Comparison of ENCODE assay signal across 2 cellular contexts in the genomic region with DNA sequence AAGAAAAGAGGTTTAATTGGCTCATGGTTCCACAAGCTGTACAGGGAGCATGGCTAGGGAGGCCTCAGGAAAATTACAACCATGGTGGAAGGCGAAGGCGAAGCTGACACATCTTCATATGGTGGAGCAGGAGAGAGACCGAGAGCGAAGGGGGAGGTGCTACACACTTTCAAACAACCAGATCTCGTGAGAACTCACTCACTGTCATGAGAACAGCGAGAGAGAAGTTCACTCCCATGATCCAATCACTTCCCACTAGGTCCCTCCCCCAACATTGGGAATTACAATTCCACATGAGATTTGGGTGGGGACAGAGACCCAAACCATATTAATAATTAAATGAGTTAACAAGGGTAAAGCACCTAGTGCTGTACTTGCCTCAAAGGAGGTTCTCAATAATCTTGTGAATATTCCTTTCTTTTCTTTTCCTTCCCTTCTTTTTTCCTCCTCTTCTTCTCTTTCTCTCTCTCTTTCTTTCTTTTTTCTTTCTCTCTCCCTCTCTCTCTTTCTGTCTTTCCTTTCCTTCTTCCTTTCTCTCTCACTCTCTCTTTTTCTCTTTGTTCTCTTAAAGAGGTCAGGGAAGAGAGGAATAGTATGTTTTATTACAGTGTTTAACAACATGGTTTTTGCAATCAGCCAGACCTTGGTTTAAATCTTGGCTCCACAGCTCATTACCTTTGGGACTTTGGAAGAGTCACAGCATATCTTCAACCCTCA.
TF ChIP-seq lines count a peak whose summit lies in the region.

No MANE protein-coding gene starts in this region.

TF ChIP-seq in GM23338, 12 proteins besides CTCF, POLR2A, EP300 and RAD21 (continues in another document):
- TF ChIP-seq, protein P1, sequence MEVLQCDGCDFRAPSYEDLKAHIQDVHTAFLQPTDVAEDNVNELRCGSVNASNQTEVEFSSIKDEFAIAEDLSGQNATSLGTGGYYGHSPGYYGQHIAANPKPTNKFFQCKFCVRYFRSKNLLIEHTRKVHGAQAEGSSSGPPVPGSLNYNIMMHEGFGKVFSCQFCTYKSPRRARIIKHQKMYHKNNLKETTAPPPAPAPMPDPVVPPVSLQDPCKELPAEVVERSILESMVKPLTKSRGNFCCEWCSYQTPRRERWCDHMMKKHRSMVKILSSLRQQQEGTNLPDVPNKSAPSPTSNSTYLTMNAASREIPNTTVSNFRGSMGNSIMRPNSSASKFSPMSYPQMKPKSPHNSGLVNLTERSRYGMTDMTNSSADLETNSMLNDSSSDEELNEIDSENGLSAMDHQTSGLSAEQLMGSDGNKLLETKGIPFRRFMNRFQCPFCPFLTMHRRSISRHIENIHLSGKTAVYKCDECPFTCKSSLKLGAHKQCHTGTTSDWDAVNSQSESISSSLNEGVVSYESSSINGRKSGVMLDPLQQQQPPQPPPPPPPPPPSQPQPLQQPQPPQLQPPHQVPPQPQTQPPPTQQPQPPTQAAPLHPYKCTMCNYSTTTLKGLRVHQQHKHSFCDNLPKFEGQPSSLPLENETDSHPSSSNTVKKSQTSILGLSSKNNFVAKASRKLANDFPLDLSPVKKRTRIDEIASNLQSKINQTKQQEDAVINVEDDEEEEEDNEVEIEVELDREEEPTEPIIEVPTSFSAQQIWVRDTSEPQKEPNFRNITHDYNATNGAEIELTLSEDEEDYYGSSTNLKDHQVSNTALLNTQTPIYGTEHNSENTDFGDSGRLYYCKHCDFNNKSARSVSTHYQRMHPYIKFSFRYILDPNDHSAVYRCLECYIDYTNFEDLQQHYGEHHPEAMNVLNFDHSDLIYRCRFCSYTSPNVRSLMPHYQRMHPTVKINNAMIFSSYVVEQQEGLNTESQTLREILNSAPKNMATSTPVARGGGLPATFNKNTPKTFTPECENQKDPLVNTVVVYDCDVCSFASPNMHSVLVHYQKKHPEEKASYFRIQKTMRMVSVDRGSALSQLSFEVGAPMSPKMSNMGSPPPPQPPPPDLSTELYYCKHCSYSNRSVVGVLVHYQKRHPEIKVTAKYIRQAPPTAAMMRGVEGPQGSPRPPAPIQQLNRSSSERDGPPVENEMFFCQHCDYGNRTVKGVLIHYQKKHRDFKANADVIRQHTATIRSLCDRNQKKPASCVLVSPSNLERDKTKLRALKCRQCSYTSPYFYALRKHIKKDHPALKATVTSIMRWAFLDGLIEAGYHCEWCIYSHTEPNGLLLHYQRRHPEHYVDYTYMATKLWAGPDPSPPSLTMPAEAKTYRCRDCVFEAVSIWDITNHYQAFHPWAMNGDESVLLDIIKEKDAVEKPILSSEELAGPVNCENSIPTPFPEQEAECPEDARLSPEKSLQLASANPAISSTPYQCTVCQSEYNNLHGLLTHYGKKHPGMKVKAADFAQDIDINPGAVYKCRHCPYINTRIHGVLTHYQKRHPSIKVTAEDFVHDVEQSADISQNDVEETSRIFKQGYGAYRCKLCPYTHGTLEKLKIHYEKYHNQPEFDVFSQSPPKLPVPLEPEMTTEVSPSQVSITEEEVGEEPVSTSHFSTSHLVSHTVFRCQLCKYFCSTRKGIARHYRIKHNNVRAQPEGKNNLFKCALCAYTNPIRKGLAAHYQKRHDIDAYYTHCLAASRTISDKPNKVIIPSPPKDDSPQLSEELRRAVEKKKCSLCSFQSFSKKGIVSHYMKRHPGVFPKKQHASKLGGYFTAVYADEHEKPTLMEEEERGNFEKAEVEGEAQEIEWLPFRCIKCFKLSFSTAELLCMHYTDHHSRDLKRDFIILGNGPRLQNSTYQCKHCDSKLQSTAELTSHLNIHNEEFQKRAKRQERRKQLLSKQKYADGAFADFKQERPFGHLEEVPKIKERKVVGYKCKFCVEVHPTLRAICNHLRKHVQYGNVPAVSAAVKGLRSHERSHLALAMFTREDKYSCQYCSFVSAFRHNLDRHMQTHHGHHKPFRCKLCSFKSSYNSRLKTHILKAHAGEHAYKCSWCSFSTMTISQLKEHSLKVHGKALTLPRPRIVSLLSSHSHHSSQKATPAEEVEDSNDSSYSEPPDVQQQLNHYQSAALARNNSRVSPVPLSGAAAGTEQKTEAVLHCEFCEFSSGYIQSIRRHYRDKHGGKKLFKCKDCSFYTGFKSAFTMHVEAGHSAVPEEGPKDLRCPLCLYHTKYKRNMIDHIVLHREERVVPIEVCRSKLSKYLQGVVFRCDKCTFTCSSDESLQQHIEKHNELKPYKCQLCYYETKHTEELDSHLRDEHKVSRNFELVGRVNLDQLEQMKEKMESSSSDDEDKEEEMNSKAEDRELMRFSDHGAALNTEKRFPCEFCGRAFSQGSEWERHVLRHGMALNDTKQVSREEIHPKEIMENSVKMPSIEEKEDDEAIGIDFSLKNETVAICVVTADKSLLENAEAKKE (CRISPR knock-in tag; IDR thresholded peaks at IDR 0.05) = no peak
- TF ChIP-seq NANOG (IDR thresholded peaks at IDR 0.05; ENCODE audit: borderline replicate concordance) (no peak), ZNF114 (CRISPR knock-in tag; IDR thresholded peaks at IDR 0.05) (no peak), POLR2AphosphoS5 (IDR thresholded peaks at IDR 0.05; ENCODE audit: low read depth) (no peak), ZNF331 (CRISPR knock-in tag; IDR thresholded peaks at IDR 0.05; ENCODE audit: low read depth) (no peak), JUNB (IDR thresholded peaks at IDR 0.05; ENCODE audit: unreplicated experiment) (no peak), CREB1 (CRISPR knock-in tag; IDR thresholded peaks at IDR 0.05; ENCODE audit: low read depth) (no peak), STAT1 (IDR thresholded peaks at IDR 0.05; ENCODE audit: unreplicated experiment) (no peak)
- TF ChIP-seq, protein P2, sequence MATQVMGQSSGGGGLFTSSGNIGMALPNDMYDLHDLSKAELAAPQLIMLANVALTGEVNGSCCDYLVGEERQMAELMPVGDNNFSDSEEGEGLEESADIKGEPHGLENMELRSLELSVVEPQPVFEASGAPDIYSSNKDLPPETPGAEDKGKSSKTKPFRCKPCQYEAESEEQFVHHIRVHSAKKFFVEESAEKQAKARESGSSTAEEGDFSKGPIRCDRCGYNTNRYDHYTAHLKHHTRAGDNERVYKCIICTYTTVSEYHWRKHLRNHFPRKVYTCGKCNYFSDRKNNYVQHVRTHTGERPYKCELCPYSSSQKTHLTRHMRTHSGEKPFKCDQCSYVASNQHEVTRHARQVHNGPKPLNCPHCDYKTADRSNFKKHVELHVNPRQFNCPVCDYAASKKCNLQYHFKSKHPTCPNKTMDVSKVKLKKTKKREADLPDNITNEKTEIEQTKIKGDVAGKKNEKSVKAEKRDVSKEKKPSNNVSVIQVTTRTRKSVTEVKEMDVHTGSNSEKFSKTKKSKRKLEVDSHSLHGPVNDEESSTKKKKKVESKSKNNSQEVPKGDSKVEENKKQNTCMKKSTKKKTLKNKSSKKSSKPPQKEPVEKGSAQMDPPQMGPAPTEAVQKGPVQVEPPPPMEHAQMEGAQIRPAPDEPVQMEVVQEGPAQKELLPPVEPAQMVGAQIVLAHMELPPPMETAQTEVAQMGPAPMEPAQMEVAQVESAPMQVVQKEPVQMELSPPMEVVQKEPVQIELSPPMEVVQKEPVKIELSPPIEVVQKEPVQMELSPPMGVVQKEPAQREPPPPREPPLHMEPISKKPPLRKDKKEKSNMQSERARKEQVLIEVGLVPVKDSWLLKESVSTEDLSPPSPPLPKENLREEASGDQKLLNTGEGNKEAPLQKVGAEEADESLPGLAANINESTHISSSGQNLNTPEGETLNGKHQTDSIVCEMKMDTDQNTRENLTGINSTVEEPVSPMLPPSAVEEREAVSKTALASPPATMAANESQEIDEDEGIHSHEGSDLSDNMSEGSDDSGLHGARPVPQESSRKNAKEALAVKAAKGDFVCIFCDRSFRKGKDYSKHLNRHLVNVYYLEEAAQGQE (IDR thresholded peaks at IDR 0.05; ENCODE audit: unreplicated experiment) = no peak

TF ChIP-seq in K562, 482 proteins besides CTCF, POLR2A, EP300 and RAD21:
- TF ChIP-seq L3MBTL2 (IDR thresholded peaks at IDR 0.05) (no peak), CHD2 (IDR thresholded peaks at IDR 0.05; ENCODE audit: low read depth, low read length) (peak; percentile 76)
- TF ChIP-seq, protein P3, sequence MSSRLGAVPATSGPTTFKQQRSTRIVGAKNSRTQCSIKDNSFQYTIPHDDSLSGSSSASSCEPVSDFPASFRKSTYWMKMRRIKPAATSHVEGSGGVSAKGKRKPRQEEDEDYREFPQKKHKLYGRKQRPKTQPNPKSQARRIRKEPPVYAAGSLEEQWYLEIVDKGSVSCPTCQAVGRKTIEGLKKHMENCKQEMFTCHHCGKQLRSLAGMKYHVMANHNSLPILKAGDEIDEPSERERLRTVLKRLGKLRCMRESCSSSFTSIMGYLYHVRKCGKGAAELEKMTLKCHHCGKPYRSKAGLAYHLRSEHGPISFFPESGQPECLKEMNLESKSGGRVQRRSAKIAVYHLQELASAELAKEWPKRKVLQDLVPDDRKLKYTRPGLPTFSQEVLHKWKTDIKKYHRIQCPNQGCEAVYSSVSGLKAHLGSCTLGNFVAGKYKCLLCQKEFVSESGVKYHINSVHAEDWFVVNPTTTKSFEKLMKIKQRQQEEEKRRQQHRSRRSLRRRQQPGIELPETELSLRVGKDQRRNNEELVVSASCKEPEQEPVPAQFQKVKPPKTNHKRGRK (tag; IDR thresholded peaks at IDR 0.05) = peak; percentile 58; the same call in 1 of the 2 replicates
